Comparison of ENCODE assay signal across 25 cellular contexts in genomic region chr6:131130546-131130925, GRCh38.
"Had no signal": no experiment of that assay in that cellular context is flagged by ENCODE, and none has a peak within 500 bp of the region (broad histone marks: within the 10 kb centered on the region; RNA-seq: fewer than 3 reads in every experiment).

No MANE protein-coding gene starts in this region.

- H3K4me3 Mint-ChIP-seq: natural killer cell; stimulated activated memory B cell treated with anti-CD40 and anti-IgM and Interleukin-4, amounts not matched to agents 10 μg/mL and 1 μg/mL and 100 μg/mL, for 72 hours; stimulated activated naive CD8-positive, alpha-beta T cell treated with anti-CD3 and anti-CD28 coated beads, Interleukin-15, amount 100 ng/mL, for 72 hours; type B pancreatic cell had no signal

- H3K36me3 Mint-ChIP-seq: naive B cell; natural killer cell; stimulated activated memory B cell treated with anti-CD40 and anti-IgM and Interleukin-4, amounts not matched to agents 10 μg/mL and 1 μg/mL and 100 μg/mL, for 72 hours; type B pancreatic cell had no signal

- H3K9me3 Mint-ChIP-seq: naive B cell; natural killer cell; stimulated activated memory B cell treated with anti-CD40 and anti-IgM and Interleukin-4, amounts not matched to agents 10 μg/mL and 1 μg/mL and 100 μg/mL, for 72 hours; stimulated activated naive CD8-positive, alpha-beta T cell treated with anti-CD3 and anti-CD28 coated beads, Interleukin-15, amount 100 ng/mL, for 72 hours; type B pancreatic cell had no signal

- DNase-seq: hippocampal formation; kidney glomerular epithelial cell; left colon; left lung; lower lobe of right lung; mesenchymal stem cell; naive B cell; natural killer cell; ovary; retina; right cardiac atrium; stimulated activated CD4-positive, alpha-beta T cell treated with anti-CD3 and anti-CD28 coated beads, Interleukin-1b, Interleukin-23, amount 100 ng/mL, for 48 hours; stimulated activated CD4-positive, alpha-beta T cell treated with anti-CD3 and anti-CD28 coated beads, Interleukin-2, amount 100 ng/mL, for 48 hours; stimulated activated CD4-positive, alpha-beta T cell treated with anti-CD3 and anti-CD28 coated beads, Interleukin-4, amount 100 ng/mL, for 4 hours; stimulated activated CD8-positive, alpha-beta memory T cell treated with anti-CD3 and anti-CD28 coated beads, Interleukin-4, amount 100 ng/mL, for 48 hours; stimulated activated naive CD4-positive, alpha-beta T cell treated with Interleukin-2 at 50 U/mL for 16 hours; stimulated activated naive CD8-positive, alpha-beta T cell treated with anti-CD3 and anti-CD28 coated beads, Interleukin-15, amount 100 ng/mL, for 72 hours; substantia nigra; uterus had no signal

- H3K4me1 Mint-ChIP-seq: stimulated activated memory B cell treated with anti-CD40 and anti-IgM and Interleukin-4, amounts not matched to agents 10 μg/mL and 1 μg/mL and 100 μg/mL, for 72 hours had no signal

- H3K4me3 ChIP-seq: left lung, lower lobe of right lung, ovary, smooth muscle cell, tibial nerve, uterus had no signal

- H3K27ac ChIP-seq: left lung, lower lobe of right lung, ovary, tibial nerve, uterus had no signal

- H3K4me2 ChIP-seq: smooth muscle cell had no signal

- ATAC-seq: left colon; left lung; lower lobe of right lung; natural killer cell; right cardiac atrium; sciatic nerve; stimulated activated memory B cell treated with anti-CD40 and anti-IgM and Interleukin-4, amounts not matched to agents 10 μg/mL and 1 μg/mL and 100 μg/mL, for 72 hours; stimulated activated naive CD8-positive, alpha-beta T cell treated with anti-CD3 and anti-CD28 coated beads, Interleukin-15, amount 100 ng/mL, for 72 hours had no signal

- H3K9me3 ChIP-seq: left lung, lower lobe of right lung, ovary, tibial nerve, uterus had no signal

- H3K27ac Mint-ChIP-seq: naive B cell; natural killer cell; progenitor cell of endocrine pancreas; stimulated activated memory B cell treated with anti-CD40 and anti-IgM and Interleukin-4, amounts not matched to agents 10 μg/mL and 1 μg/mL and 100 μg/mL, for 72 hours; stimulated activated naive CD8-positive, alpha-beta T cell treated with anti-CD3 and anti-CD28 coated beads, Interleukin-15, amount 100 ng/mL, for 72 hours; type B pancreatic cell had no signal

- H3K27me3 ChIP-seq: left lung, ovary, tibial nerve, uterus had no signal

- H3K27me3 Mint-ChIP-seq: naive B cell; stimulated activated memory B cell treated with anti-CD40 and anti-IgM and Interleukin-4, amounts not matched to agents 10 μg/mL and 1 μg/mL and 100 μg/mL, for 72 hours had no signal

- H3K36me3 ChIP-seq: left lung, lower lobe of right lung, ovary, tibial nerve, uterus had no signal
